ENCODE assay signal across 24 cellular contexts in the genomic region with DNA sequence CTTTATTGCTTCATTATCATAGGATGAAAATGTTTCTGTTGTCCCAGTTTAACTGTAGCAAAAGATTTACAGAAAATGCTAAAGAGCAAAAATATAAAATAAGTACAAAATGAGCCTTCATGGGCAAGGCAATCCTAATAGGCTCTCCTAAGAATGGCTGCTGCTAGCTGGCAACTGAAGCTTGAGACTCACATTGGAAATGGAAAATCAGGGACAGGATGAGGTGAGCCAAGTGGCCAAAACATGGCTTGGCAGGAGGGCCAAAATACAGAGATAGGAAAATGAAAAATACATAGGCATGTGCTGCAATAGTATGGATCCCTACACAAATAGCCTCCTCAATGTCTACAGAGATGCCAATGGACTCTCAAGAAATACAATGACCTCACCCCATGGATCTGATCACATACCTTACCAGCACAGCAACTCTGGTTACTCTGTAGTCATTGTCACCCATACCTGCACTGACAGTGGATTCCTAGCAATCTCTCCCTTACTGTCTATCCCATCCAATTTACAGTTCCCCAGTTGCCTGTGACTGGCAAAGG.
DNase-seq lines count a peak whose midpoint lies in the region; ATAC-seq, FAIRE-seq and TF ChIP-seq lines count a peak whose summit lies in the region.
"Had no signal": no experiment of that assay in that cellular context is flagged by ENCODE, and none has a peak within 500 bp of the region (broad histone marks: within the 10 kb centered on the region; RNA-seq: fewer than 3 reads in every experiment).

No MANE protein-coding gene starts in this region.

- H3K4me2 ChIP-seq in HepG2 (ENCODE audit: low read depth, low read length) = no peak overlapping the region

- TF ChIP-seq EP300 in HepG2 (IDR thresholded peaks at IDR 0.05; ENCODE audit: low read depth in 2 of 2, low read length in 2 of 2) (no peak), HepG2 (CRISPR knock-in tag; IDR thresholded peaks at IDR 0.05; ENCODE audit: borderline replicate concordance) (no peak)

- CTCF ChIA-PET in HepG2 (lab: Yijun Ruan, JAX; ENCODE audit: low intra/inter-chr PET ratio, low total read pairs) = no interaction called here

- POLR2A ChIA-PET in HepG2 (lab: Yijun Ruan, JAX) = no interaction called here

- no peak for TF ChIP-seq CTCF in HepG2 (CRISPR knock-in tag; IDR thresholded peaks at IDR 0.05)
- TF ChIP-seq CTCF in right lobe of liver (IDR thresholded peaks at IDR 0.05) = no peak
- TF ChIP-seq CTCF in coronary artery (IDR thresholded peaks at IDR 0.05) = no peak
- TF ChIP-seq CTCF in nephron (IDR thresholded peaks at IDR 0.05; ENCODE audit: unreplicated experiment in 3 of 3) = no peak
- no peak for TF ChIP-seq CTCF in vagina (IDR thresholded peaks at IDR 0.05)

- H3K27ac ChIP-seq in HepG2 (ENCODE audit: extremely low read length, insufficient read depth, low read length) (no peak overlapping the region), right lobe of liver (no peak overlapping the region), coronary artery (peak overlapping the region; percentile 7 to 57), vagina (peak overlapping the region; percentile 94)
- H3K27ac ChIP-seq: C4-2B, foreskin keratinocyte, suprapubic skin had no signal

- no peaks in the 10 kb centered on the region for H3K9me3 ChIP-seq in HepG2 (ENCODE audit: low read length)
- H3K9me3 ChIP-seq in right lobe of liver = no peaks in the 10 kb centered on the region
- no peaks in the 10 kb centered on the region for H3K9me3 ChIP-seq in vagina
- H3K9me3 ChIP-seq: suprapubic skin had no signal

- FAIRE-seq in HepG2 (lab: Jason Lieb, UNC) = no peak
- FAIRE-seq: GM12891 had no signal

- TF ChIP-seq POLR2A in HepG2 (IDR thresholded peaks at IDR 0.05; ENCODE audit: insufficient read depth in 1 of 2, low read depth in 2 of 2, low read length in 2 of 2) = no peak
- TF ChIP-seq POLR2A in right lobe of liver (IDR thresholded peaks at IDR 0.05) = no peak
- TF ChIP-seq POLR2A in vagina (IDR thresholded peaks at IDR 0.05) = no peak

- no peaks in the 10 kb centered on the region for H3K9me3 Mint-ChIP-seq in nephron
- H3K9me3 Mint-ChIP-seq: activated naive CD8-positive, alpha-beta T cell treated with anti-CD3 and anti-CD28 coated beads for 36 hours; activated T-helper 2 cell treated with anti-CD3 and anti-CD28 coated beads, Interferon-gamma antibody, Interleukin-2, Interleukin-4, amounts not matched to agents 10 μg/mL and 5 μg/mL and 100 μg/mL, durations not matched to agents 14 hours and 24 hours and 36 hours had no signal

- DNase-seq in HepG2 (ENCODE audit: low spot score) (no peak), right lobe of liver (no peak), coronary artery (ENCODE audit: low spot score) (no peak), vagina (ENCODE audit: extremely low spot score in 2 of 2) (no peak), GM19240 (ENCODE audit: insufficient read length, low spot score) (no peak), AG08395 (ENCODE audit: low spot score) (no peak)
- DNase-seq: activated naive CD8-positive, alpha-beta T cell treated with anti-CD3 and anti-CD28 coated beads for 36 hours; DND-41; erythroblast; foreskin keratinocyte; hippocampal formation; Kasumi-1; NCI-H1694; NCI-H2171 treated with DMSO at 0.1 percent for 48 hours; NCI-H524; stimulated activated CD4-positive, alpha-beta T cell treated with anti-CD3 and anti-CD28 coated beads, Interleukin-1b, Interleukin-23, amount 100 ng/mL, for 48 hours had no signal

- in situ Hi-C loops in HepG2 (cut with HindIII; ENCODE audit: extremely low pct_ligation_motif_present, low pct_unique_long_range_greater_than_20kb) = no loop called here

- H2AFZ ChIP-seq in HepG2 (ENCODE audit: low read length) = no peak overlapping the region

- intact Hi-C loops in HepG2 (cut with micrococcal nuclease; ENCODE audit: unreplicated experiment) (no loop called here), right lobe of liver (cut with DNase I) (no loop called here), vagina (cut with DNase I) (no loop called here)

- peaks cover 38% of the 10 kb centered on the region for H3K36me3 Mint-ChIP-seq in nephron (ENCODE audit: low read depth)
- H3K36me3 Mint-ChIP-seq: activated naive CD8-positive, alpha-beta T cell treated with anti-CD3 and anti-CD28 coated beads for 36 hours had no signal

- BruUV-seq in HepG2 (replicated peaks; lab: Mats Ljungman, UMichigan) = no TSS peak

- H3K36me3 ChIP-seq in HepG2 (replicated peaks in 1 of 2; ENCODE audit: control insufficient read depth in 1 of 2, insufficient read depth in 2 of 2, low read length in 2 of 2) = peaks cover 10 to 27% of the 10 kb centered on the region in 2 experiments
- peaks cover 0 to 32% (median 11%) of the 10 kb centered on the region in 4 donors for H3K36me3 ChIP-seq in right lobe of liver
- peaks cover 0 to 38% of the 10 kb centered on the region in 2 donors for H3K36me3 ChIP-seq in vagina

- H3K4me3 ChIP-seq in HepG2 (replicated peaks in 1 of 3; ENCODE audit: insufficient read depth in 1 of 3, low read depth in 2 of 3, low read length in 3 of 3) = no peak overlapping the region
- no peak overlapping the region for H3K4me3 ChIP-seq in right lobe of liver
- peak overlapping the region; percentile 70 for H3K4me3 ChIP-seq in coronary artery
- H3K4me3 ChIP-seq in vagina = peak overlapping the region; percentile 62 to 66
- H3K4me3 ChIP-seq: skin epidermis had no signal

- H3K27ac Mint-ChIP-seq in nephron = peak overlapping the region in 2 of 3 experiments; percentile 24 to 26
- H3K27ac Mint-ChIP-seq: activated naive CD8-positive, alpha-beta T cell treated with anti-CD3 and anti-CD28 coated beads for 36 hours; activated T-helper 2 cell treated with anti-CD3 and anti-CD28 coated beads, Interferon-gamma antibody, Interleukin-2, Interleukin-4, amounts not matched to agents 10 μg/mL and 5 μg/mL and 100 μg/mL, durations not matched to agents 14 hours and 24 hours and 36 hours; progenitor cell of endocrine pancreas had no signal

- H3K9ac ChIP-seq in HepG2 (ENCODE audit: insufficient read depth, low read depth, low read length) = no peak overlapping the region

- H4K20me1 ChIP-seq in HepG2 (ENCODE audit: insufficient read depth, low read length) = no peaks in the 10 kb centered on the region

- peak overlapping the region; percentile 45 to 71 (median 66) for H3K4me3 Mint-ChIP-seq in nephron
- H3K4me3 Mint-ChIP-seq: activated naive CD8-positive, alpha-beta T cell treated with anti-CD3 and anti-CD28 coated beads for 36 hours had no signal

- peaks cover 33% of the 10 kb centered on the region for H3K79me2 ChIP-seq in HepG2 (ENCODE audit: insufficient read depth, low read length)

- TF ChIP-seq RAD21 in HepG2 (CRISPR knock-in tag; IDR thresholded peaks at IDR 0.05) = no peak

- no peaks in the 10 kb centered on the region for H3K27me3 Mint-ChIP-seq in nephron (ENCODE audit: low read depth)
- H3K27me3 Mint-ChIP-seq: activated naive CD8-positive, alpha-beta T cell treated with anti-CD3 and anti-CD28 coated beads for 36 hours; progenitor cell of endocrine pancreas had no signal

- peaks cover 24% of the 10 kb centered on the region for H3K4me1 Mint-ChIP-seq in nephron
- H3K4me1 Mint-ChIP-seq: activated naive CD8-positive, alpha-beta T cell treated with anti-CD3 and anti-CD28 coated beads for 36 hours had no signal

- H3K4me1 ChIP-seq in HepG2 (ENCODE audit: insufficient read depth, low read length) = peaks cover 54% of the 10 kb centered on the region
- peaks cover 0 to 29% (median 11%) of the 10 kb centered on the region in 4 donors for H3K4me1 ChIP-seq in right lobe of liver
- H3K4me1 ChIP-seq in vagina = peaks cover 60% of the 10 kb centered on the region

- no peak for ATAC-seq in HepG2
- ATAC-seq in right lobe of liver = no peak
- no peak for ATAC-seq in HG03520 (IDR thresholded peaks at IDR 0.05; ENCODE audit: unreplicated experiment)

- no peaks in the 10 kb centered on the region; a peak in 1 of 5 replicates for H3K27me3 ChIP-seq in HepG2 (ENCODE audit: control insufficient read depth in 1 of 2, insufficient read depth in 2 of 2, low read length in 2 of 2)
- no peaks in the 10 kb centered on the region for H3K27me3 ChIP-seq in right lobe of liver
- H3K27me3 ChIP-seq in vagina = no peaks in the 10 kb centered on the region
- H3K27me3 ChIP-seq: foreskin keratinocyte, suprapubic skin had no signal

TF ChIP-seq in HepG2, 621 proteins besides CTCF, POLR2A, EP300 and RAD21:
- no peak for TF ChIP-seq RBM22 (optimal IDR thresholded peaks at IDR 0.05; ENCODE audit: low read length)
- TF ChIP-seq, protein P1, sequence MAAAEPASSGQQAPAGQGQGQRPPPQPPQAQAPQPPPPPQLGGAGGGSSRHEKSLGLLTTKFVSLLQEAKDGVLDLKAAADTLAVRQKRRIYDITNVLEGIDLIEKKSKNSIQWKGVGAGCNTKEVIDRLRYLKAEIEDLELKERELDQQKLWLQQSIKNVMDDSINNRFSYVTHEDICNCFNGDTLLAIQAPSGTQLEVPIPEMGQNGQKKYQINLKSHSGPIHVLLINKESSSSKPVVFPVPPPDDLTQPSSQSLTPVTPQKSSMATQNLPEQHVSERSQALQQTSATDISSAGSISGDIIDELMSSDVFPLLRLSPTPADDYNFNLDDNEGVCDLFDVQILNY (CRISPR knock-in tag; conservative IDR thresholded peaks at IDR 0.05) = no peak
- TF ChIP-seq, protein P2, sequence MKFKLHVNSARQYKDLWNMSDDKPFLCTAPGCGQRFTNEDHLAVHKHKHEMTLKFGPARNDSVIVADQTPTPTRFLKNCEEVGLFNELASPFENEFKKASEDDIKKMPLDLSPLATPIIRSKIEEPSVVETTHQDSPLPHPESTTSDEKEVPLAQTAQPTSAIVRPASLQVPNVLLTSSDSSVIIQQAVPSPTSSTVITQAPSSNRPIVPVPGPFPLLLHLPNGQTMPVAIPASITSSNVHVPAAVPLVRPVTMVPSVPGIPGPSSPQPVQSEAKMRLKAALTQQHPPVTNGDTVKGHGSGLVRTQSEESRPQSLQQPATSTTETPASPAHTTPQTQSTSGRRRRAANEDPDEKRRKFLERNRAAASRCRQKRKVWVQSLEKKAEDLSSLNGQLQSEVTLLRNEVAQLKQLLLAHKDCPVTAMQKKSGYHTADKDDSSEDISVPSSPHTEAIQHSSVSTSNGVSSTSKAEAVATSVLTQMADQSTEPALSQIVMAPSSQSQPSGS (CRISPR knock-in tag; IDR thresholded peaks at IDR 0.05) = 0 out of 2 replicates have a peak, but pooled peaks have one; percentile 21
- TF ChIP-seq, protein P3, sequence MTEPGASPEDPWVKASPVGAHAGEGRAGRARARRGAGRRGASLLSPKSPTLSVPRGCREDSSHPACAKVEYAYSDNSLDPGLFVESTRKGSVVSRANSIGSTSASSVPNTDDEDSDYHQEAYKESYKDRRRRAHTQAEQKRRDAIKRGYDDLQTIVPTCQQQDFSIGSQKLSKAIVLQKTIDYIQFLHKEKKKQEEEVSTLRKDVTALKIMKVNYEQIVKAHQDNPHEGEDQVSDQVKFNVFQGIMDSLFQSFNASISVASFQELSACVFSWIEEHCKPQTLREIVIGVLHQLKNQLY (CRISPR knock-in tag; IDR thresholded peaks at IDR 0.05) = no peak

Comparison
In these comparisons a context has a peak if more than half of its experiments do, and no peak if none do; other contexts are left out.
1. H3K27ac ChIP-seq: peak in coronary artery (2 of 2) and vagina (single experiment); none in HepG2 (single experiment) and right lobe of liver (0 of 3).
2. H3K4me3 ChIP-seq: peak in coronary artery (single experiment) and vagina (2 of 2); none in HepG2 (0 of 3) and right lobe of liver (0 of 3).